16 cellular contexts compared by ENCODE assay signal in the genomic region with DNA sequence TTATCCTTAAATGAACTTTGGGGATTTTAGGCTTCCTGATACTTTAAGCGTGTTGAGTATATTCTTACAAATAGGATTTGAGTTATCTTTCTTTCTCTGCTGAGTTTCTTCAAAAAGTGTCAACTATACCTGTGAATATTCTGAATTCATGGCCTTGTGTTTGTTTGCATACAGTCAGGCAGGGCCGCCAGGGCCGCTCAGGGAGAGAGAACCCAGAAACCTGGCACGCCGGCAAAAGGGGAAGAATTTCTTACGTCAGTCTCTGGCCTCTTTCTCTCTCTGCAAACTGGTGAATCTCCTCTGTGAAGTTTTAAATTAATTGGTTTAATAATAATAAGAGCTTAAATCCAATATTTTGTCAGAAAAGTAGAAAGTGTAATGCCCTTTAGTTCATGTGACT. TPM values are rescaled to one million over a fixed set of nuclear protein-coding genes. Genes with fewer than 3 reads are reported as not detected.
"Had no signal": no experiment of that assay in that cellular context is flagged by ENCODE, and none has a peak within 500 bp of the region (broad histone marks: within the 10 kb centered on the region; RNA-seq: fewer than 3 reads in every experiment).

No MANE protein-coding gene starts in this region.

- H3K9me3 ChIP-seq: transverse colon had no signal

- H3K4me1 ChIP-seq: transverse colon had no signal

- ATAC-seq: activated T-cell treated with anti-CD3 and anti-CD28 coated beads, Interleukin-2, amount 50 U/mL, for 72 hours; left colon; stimulated activated naive B cell treated with anti-CD40 and anti-IgM and Interleukin-4, amounts not matched to agents 10 μg/mL and 1 μg/mL and 100 μg/mL, for 72 hours had no signal

- H3K36me3 ChIP-seq: transverse colon had no signal

- H3K4me3 ChIP-seq: transverse colon had no signal

- DNase-seq: activated CD4-positive, alpha-beta T cell treated with anti-CD3 and anti-CD28 coated beads, Interleukin-2, amount 10 ng/mL, durations not matched to agents 7 days and 5 days; activated CD8-positive, alpha-beta memory T cell treated with anti-CD3 and anti-CD28 coated beads, Interleukin-2, amount 50 U/mL, for 48 hours; activated gamma-delta T cell; activated T-cell treated with anti-CD3 and anti-CD28 coated beads, Interleukin-2, amount 50 U/mL, for 72 hours; amniotic stem cell; cortex of kidney; effector CD4-positive, alpha-beta T cell; foreskin fibroblast; immature natural killer cell; left colon; mammary epithelial cell; stimulated activated CD4-positive, alpha-beta T cell treated with anti-CD3 and anti-CD28 coated beads, Interleukin-2, amount 100 ng/mL, for 48 hours; stimulated activated naive B cell treated with anti-CD40 and anti-IgM and Interleukin-4, amounts not matched to agents 10 μg/mL and 1 μg/mL and 100 μg/mL, for 72 hours; substantia nigra; transverse colon had no signal

RNA-seq across cellular contexts. Expression of a gene that starts 54.7 kb away (rescaled TPM):
- total RNA-seq: endothelial cell of umbilical vein had no signal
- polyA plus RNA-seq: immature natural killer cell had no signal
